ENCODE assay signal across 8 cellular contexts in genomic region chr2:74507145-74507925, GRCh38. TPM values are rescaled to one million over a fixed set of nuclear protein-coding genes. Genes with fewer than 3 reads are reported as not detected.
DNase-seq lines count a peak whose midpoint lies in the region; ATAC-seq, FAIRE-seq and TF ChIP-seq lines count a peak whose summit lies in the region.

Gene PCGF1, minus strand, starts transcription at chr2:74507695. Its CDS starts 27 bp downstream, at chr2:74507668.

- H3K36me3 ChIP-seq in keratinocyte (ENCODE audit: control insufficient read depth in 2 of 2, extremely low read depth in 1 of 2, insufficient read depth in 2 of 2, low read length in 2 of 2) = peaks cover 9 to 10% of the 10 kb centered on the region in 2 experiments

- peaks cover 18% of the 10 kb centered on the region for H3K27me3 ChIP-seq in keratinocyte (ENCODE audit: control insufficient read depth, extremely low read depth, insufficient read depth, low read length)

- H3K9me1 ChIP-seq in keratinocyte (ENCODE audit: control insufficient read depth, extremely low read depth, insufficient read depth, low read length) = no peaks in the 10 kb centered on the region

- peak within 1 kb of the TSS; percentile 96 for H3K27ac ChIP-seq in keratinocyte (ENCODE audit: control insufficient read depth, insufficient read depth, low read length)

- peak; percentile 90 to 91 for DNase-seq in AML-193 (lab: John Stamatoyannopoulos, UW)
- DNase-seq in NCI-H446 treated with DMSO at 0.1 percent for 48 hours (lab: John Stamatoyannopoulos, UW) = peak; percentile 91
- DNase-seq in cerebellar cortex (ENCODE audit: low spot score) = peak; percentile 99
- peak; percentile 96 for DNase-seq in keratinocyte (ENCODE audit: low read depth, low spot score)
- peak; percentile 95 to 98 for DNase-seq in stimulated activated CD4-positive, alpha-beta T cell treated with anti-CD3 and anti-CD28 coated beads, Interleukin-15, amount 100 ng/mL, for 1 hour (ENCODE audit: low read depth in 1 of 2, low spot score in 1 of 2)

- H3K9me3 ChIP-seq in keratinocyte (ENCODE audit: control insufficient read depth, low read depth, low read length) = no peaks in the 10 kb centered on the region

- FAIRE-seq in keratinocyte (lab: Jason Lieb, UNC) = peak; percentile 26

- peak; percentile 90 for ATAC-seq in GM19035 (IDR thresholded peaks at IDR 0.05; ENCODE audit: unreplicated experiment)
- ATAC-seq in HG03354 (IDR thresholded peaks at IDR 0.05; ENCODE audit: poor library complexity, severe bottlenecking, unreplicated experiment) = peak; percentile 90
- peak; percentile 93 to 95 for ATAC-seq in activated CD4-positive, CD25-positive, alpha-beta regulatory T cell treated with anti-CD3 and anti-CD28 coated beads, Interleukin-2, amount 50 U/mL, for 24 hours

- H3K4me1 ChIP-seq in keratinocyte (ENCODE audit: control insufficient read depth, extremely low read depth, insufficient read depth, low read length) = peaks cover 32% of the 10 kb centered on the region

- dilution Hi-C loops in keratinocyte (cut with MboI; ENCODE audit: extremely low pct_ligation_motif_present, low sequenced_read_pairs) = no loop called here

- peaks cover 16% of the 10 kb centered on the region for H3K79me2 ChIP-seq in keratinocyte (ENCODE audit: control insufficient read depth, insufficient read depth, low read length)

- H2AFZ ChIP-seq in keratinocyte (ENCODE audit: control insufficient read depth, low read length) = peak within 1 kb of the TSS; percentile 96

- peak in 1 of 3 experiments; percentile 32 for TF ChIP-seq CTCF in keratinocyte (optimal IDR thresholded peaks at IDR 0.05 in 1 of 3, IDR thresholded peaks at IDR 0.05 in 1 of 3, conservative IDR thresholded peaks at IDR 0.05 in 1 of 3; ENCODE audit: extremely low read depth in 1 of 3, insufficient read depth in 2 of 3, low read length in 3 of 3)

- peak within 1 kb of the TSS; percentile 99 for H3K9ac ChIP-seq in keratinocyte (ENCODE audit: control insufficient read depth, extremely low read depth, insufficient read depth, low read length)

- no peaks in the 10 kb centered on the region for H4K20me1 ChIP-seq in keratinocyte (ENCODE audit: control insufficient read depth, extremely low read depth, insufficient read depth, low read length)

- peak within 1 kb of the TSS; percentile 85 to 88 (median 86) for H3K4me3 ChIP-seq in keratinocyte (ENCODE audit: control insufficient read depth in 2 of 3, extremely low read depth in 1 of 3, insufficient read depth in 2 of 3, low read depth in 1 of 3, low read length in 3 of 3)

- H3K4me2 ChIP-seq in keratinocyte (ENCODE audit: control insufficient read depth, extremely low read depth, insufficient read depth, low read depth, low read length) = peak within 1 kb of the TSS; percentile 97

RNA-seq across cellular contexts. Expression of gene PCGF1, which starts in this region (rescaled TPM):
- polyA plus RNA-seq in keratinocyte = 29.1 to 42.2 TPM (median 33.6 TPM) in 3 replicates
- 11.9 TPM for polyA plus RNA-seq in keratinocyte (2011; ENCODE audit: low read depth)
- polyA plus RNA-seq in keratinocyte (2011; cell fraction: cytosol; rRNA removed) = 33.7 and 37.3 TPM in 2 replicates
- 37.5 and 60.1 TPM in 2 replicates for polyA plus RNA-seq in keratinocyte (2011; cell fraction: nucleus; rRNA removed)
- polyA plus RNA-seq in keratinocyte (2012; ENCODE audit: low replicate concordance) = 25.2 and 38.6 TPM in 2 replicates
- 31.6 to 65.7 TPM (median 37.2 TPM) in 3 replicates for polyA minus RNA-seq in keratinocyte
- 43.2 TPM for polyA minus RNA-seq in keratinocyte (2011; cell fraction: cytosol; rRNA and poly(A)+ RNA removed)
- polyA minus RNA-seq in keratinocyte (2011; cell fraction: nucleus; rRNA and poly(A)+ RNA removed) = 9.6 and 10.9 TPM in 2 replicates

Comparison
In these comparisons a context has a peak if more than half of its experiments do, and no peak if none do; other contexts are left out.
1. Peak in every context shown above with its lines: DNase-seq, ATAC-seq, H3K4me3 ChIP-seq and H3K27ac ChIP-seq.